In the genomic region with DNA sequence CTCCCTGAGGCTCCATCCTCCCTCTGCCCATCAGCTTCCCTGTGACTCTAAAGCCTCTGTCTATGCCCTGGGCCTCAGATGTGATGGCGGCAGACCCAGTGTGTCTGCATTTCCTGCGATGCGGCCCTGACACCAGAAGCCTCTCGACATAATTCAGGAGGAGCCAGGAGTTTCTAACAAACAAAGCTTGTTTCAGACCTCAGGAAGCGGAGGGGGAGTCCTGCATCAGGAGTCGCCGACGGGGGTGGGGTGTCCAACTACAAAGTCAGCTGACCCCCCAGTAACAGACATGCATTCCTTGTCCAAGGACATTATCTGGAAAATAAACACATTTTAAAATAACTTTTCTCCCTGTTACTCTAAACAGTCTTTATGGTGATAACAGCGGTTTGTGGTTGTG, we compare ENCODE assay signal across 15 cellular contexts.
DNase-seq lines count a peak whose midpoint lies in the region; ATAC-seq and TF ChIP-seq lines count a peak whose summit lies in the region.
"Had no signal": no experiment of that assay in that cellular context is flagged by ENCODE, and none has a peak within 500 bp of the region (broad histone marks: within the 10 kb centered on the region; RNA-seq: fewer than 3 reads in every experiment).

No MANE protein-coding gene starts in this region.

- DNase-seq in Ammon's horn (ENCODE audit: low spot score) (peak; percentile 33), chondrocyte (ENCODE audit: low spot score) (no peak), left kidney (ENCODE audit: low read depth, low spot score) (peak; percentile 44), pons (ENCODE audit: low spot score) (peak; percentile 69), ACHN (no peak), NCI-H526 treated with DMSO at 0.1 percent for 48 hours (lab: John Stamatoyannopoulos, UW) (no peak)
- no peak for DNase-seq in activated naive CD8-positive, alpha-beta T cell treated with anti-CD3 and anti-CD28 coated beads, Interleukin-2, amount 50 U/mL, for 24 hours
- DNase-seq: activated CD4-positive, alpha-beta T cell treated with anti-CD3 and anti-CD28 coated beads for 4 hours; activated CD8-positive, alpha-beta memory T cell treated with anti-CD3 and anti-CD28 coated beads for 24 hours; activated T-cell treated with anti-CD3 and anti-CD28 coated beads, Interleukin-2, amount 50 U/mL, for 1 hour; adrenal gland; dermis blood vessel endothelial cell; NCI-H2029 had no signal

- no peak overlapping the region for H3K4me3 Mint-ChIP-seq in chondrocyte (ENCODE audit: unreplicated experiment)
- H3K4me3 Mint-ChIP-seq in activated naive CD8-positive, alpha-beta T cell treated with anti-CD3 and anti-CD28 coated beads, Interleukin-2, amount 50 U/mL, for 24 hours: no peak overlapping the region
- H3K4me3 Mint-ChIP-seq: neural progenitor cell; T-helper 1 cell treated with Interleukin-12 subunit alpha and Interleukin-12 subunit beta and Interleukin-4 antibody, amounts not matched to agents 30 μg/mL and 1 μg/mL, for 36 hours had no signal

- TF ChIP-seq CTCF in chondrocyte (IDR thresholded peaks at IDR 0.05): no peak

- H3K36me3 Mint-ChIP-seq in chondrocyte (ENCODE audit: low read depth): no peaks in the 10 kb centered on the region
- H3K36me3 Mint-ChIP-seq in activated naive CD8-positive, alpha-beta T cell treated with anti-CD3 and anti-CD28 coated beads, Interleukin-2, amount 50 U/mL, for 24 hours (ENCODE audit: low read depth): peaks cover 2% of the 10 kb centered on the region
- H3K36me3 Mint-ChIP-seq: neural progenitor cell had no signal

- no peaks in the 10 kb centered on the region for H3K27me3 Mint-ChIP-seq in chondrocyte (ENCODE audit: low read depth)
- no peaks in the 10 kb centered on the region for H3K27me3 Mint-ChIP-seq in activated naive CD8-positive, alpha-beta T cell treated with anti-CD3 and anti-CD28 coated beads, Interleukin-2, amount 50 U/mL, for 24 hours

- H3K27ac Mint-ChIP-seq in chondrocyte (ENCODE audit: unreplicated experiment): peak overlapping the region; percentile 78
- no peak overlapping the region for H3K27ac Mint-ChIP-seq in activated naive CD8-positive, alpha-beta T cell treated with anti-CD3 and anti-CD28 coated beads, Interleukin-2, amount 50 U/mL, for 24 hours
- H3K27ac Mint-ChIP-seq: neural progenitor cell; T-helper 1 cell treated with Interleukin-12 subunit alpha and Interleukin-12 subunit beta and Interleukin-4 antibody, amounts not matched to agents 30 μg/mL and 1 μg/mL, for 36 hours had no signal

- in situ Hi-C loops in ACHN (cut with HindIII; ENCODE audit: low pct_ligation_motif_present, low pct_unique_long_range_greater_than_20kb, low sequenced_read_pairs): no loop called here

- no peak for ATAC-seq in activated naive CD8-positive, alpha-beta T cell treated with anti-CD3 and anti-CD28 coated beads, Interleukin-2, amount 50 U/mL, for 24 hours

- no peaks in the 10 kb centered on the region for H3K9me3 Mint-ChIP-seq in chondrocyte (ENCODE audit: low read depth)
- no peaks in the 10 kb centered on the region for H3K9me3 Mint-ChIP-seq in activated naive CD8-positive, alpha-beta T cell treated with anti-CD3 and anti-CD28 coated beads, Interleukin-2, amount 50 U/mL, for 24 hours
- H3K9me3 Mint-ChIP-seq: T-helper 1 cell treated with Interleukin-12 subunit alpha and Interleukin-12 subunit beta and Interleukin-4 antibody, amounts not matched to agents 30 μg/mL and 1 μg/mL, for 36 hours had no signal

- H3K4me1 Mint-ChIP-seq in chondrocyte (ENCODE audit: low read depth): peaks cover 33% of the 10 kb centered on the region
- no peaks in the 10 kb centered on the region for H3K4me1 Mint-ChIP-seq in activated naive CD8-positive, alpha-beta T cell treated with anti-CD3 and anti-CD28 coated beads, Interleukin-2, amount 50 U/mL, for 24 hours
- H3K4me1 Mint-ChIP-seq: neural progenitor cell had no signal

Comparison
In these comparisons a context has a peak if more than half of its experiments do, and no peak if none do; other contexts are left out.
1. DNase-seq: peak in Ammon's horn (single experiment), left kidney (single experiment) and pons (single experiment); none in chondrocyte (single experiment), ACHN (single experiment), activated naive CD8-positive, alpha-beta T cell treated with anti-CD3 and anti-CD28 coated beads, Interleukin-2, amount 50 U/mL, for 24 hours (single experiment) and NCI-H526 treated with DMSO at 0.1 percent for 48 hours (single experiment).